Comparison of ENCODE assay signal across 8 cellular contexts in the genomic region with DNA sequence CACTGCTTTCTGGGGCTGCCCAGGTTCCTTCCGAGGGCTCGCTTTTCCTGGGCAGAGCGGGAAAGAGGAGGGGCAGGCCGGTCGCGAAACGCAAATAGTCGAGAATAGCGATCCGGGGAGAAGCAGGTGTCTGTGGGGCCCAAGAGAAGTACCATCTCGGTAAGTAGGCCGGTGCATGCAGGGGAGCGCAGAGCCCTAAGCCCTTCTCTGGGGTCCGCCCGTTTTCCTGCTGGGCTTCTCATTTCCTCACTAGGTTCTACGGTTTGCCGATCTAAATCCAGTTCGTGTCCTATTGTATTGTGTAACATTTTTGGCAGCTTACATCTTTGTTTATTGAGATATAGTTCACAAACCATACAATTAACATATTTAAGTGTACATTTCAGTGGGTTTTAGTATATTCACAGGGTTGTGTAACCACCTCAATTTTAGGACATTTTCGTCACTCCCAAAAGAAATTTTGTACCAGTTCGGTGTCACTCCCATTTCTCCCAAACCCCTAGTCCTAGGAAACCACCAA. TPM values are rescaled to one million over a fixed set of nuclear protein-coding genes. Genes with fewer than 3 reads are reported as not detected.
DNase-seq lines count a peak whose midpoint lies in the region; ATAC-seq and TF ChIP-seq lines count a peak whose summit lies in the region.

No MANE protein-coding gene starts in this region.

- H3K4me1 Mint-ChIP-seq in CD4-positive, alpha-beta memory T cell, result peaks cover 45 to 88% (median 62%) of the 10 kb centered on the region in 4 donors

- peak; percentile 18 for ATAC-seq in SK-N-SH treated with all-trans-retinoic acid at 6 μM for 48 hours
- ATAC-seq in mucosa of descending colon, result peak; percentile 37
- no peak for ATAC-seq in GM21529 (IDR thresholded peaks at IDR 0.05; ENCODE audit: unreplicated experiment)
- ATAC-seq in GM19397 (IDR thresholded peaks at IDR 0.05; ENCODE audit: unreplicated experiment), result no peak

- peaks cover 0 to 3% (median 0%) of the 10 kb centered on the region in 8 donors for H3K9me3 Mint-ChIP-seq in CD4-positive, alpha-beta memory T cell

- H3K4me3 Mint-ChIP-seq in CD4-positive, alpha-beta memory T cell, result peak overlapping the region; percentile 96 to 100 (median 99)

- H3K9ac ChIP-seq in endocrine pancreas (ENCODE audit: control insufficient read depth, insufficient read depth, low read length), result peak overlapping the region; percentile 98

- intact Hi-C loops in CD4-positive, alpha-beta memory T cell (cut with micrococcal nuclease), result loop anchor here (1.0 to 5.0 kb wide), 3 partner anchors 9 to 302 kb away; partner anchors contain the start of genes CTDSPL2 and EIF3J
- intact Hi-C loops in mucosa of descending colon (cut with DNase I, micrococcal nuclease), result loop anchor here in 1 of 2 donors (5.0 kb wide), 1 partner anchor 67 kb away; the partner anchor contains the start of gene SPG11

- H3K27ac ChIP-seq in CD4-positive, alpha-beta memory T cell (ENCODE audit: low read depth, low read length), result peak overlapping the region; percentile 98
- H3K27ac ChIP-seq in urinary bladder (ENCODE audit: low read depth), result peak overlapping the region; percentile 99

- POLR2A ChIA-PET in CD4-positive, alpha-beta memory T cell (lab: Charles Lee; ENCODE audit: partially characterized antibody), result interaction anchor here (0.7 to 39.7 kb wide), 11 partner anchors 8 to 303 kb away, joined by 3 to 5737 read pairs (median 4); partner anchors contain the start of genes B2M, PATL2, SPG11 and TRIM69
- POLR2A ChIA-PET in HEK293T (lab: Yijun Ruan, JAX), result interaction anchor here (1.0 to 4.4 kb wide), 11 partner anchors 9 to 76 kb away, joined by 3 to 75 read pairs (median 5); partner anchors contain the start of genes B2M, PATL2 and SPG11

- H3K4me3 ChIP-seq in CD4-positive, alpha-beta memory T cell (ENCODE audit: low read length in 2 of 2), result peak overlapping the region; percentile 74 to 99
- peak overlapping the region; percentile 95 for H3K4me3 ChIP-seq in endocrine pancreas (ENCODE audit: control insufficient read depth, insufficient read depth, low read length)
- peak overlapping the region; percentile 63 for H3K4me3 ChIP-seq in mucosa of descending colon
- H3K4me3 ChIP-seq in urinary bladder (ENCODE audit: low read depth, low read length), result peak overlapping the region; percentile 67

- H3K36me3 ChIP-seq in CD4-positive, alpha-beta memory T cell (ENCODE audit: insufficient read depth, low read length), result peaks cover 12% of the 10 kb centered on the region
- H3K36me3 ChIP-seq in endocrine pancreas (ENCODE audit: control insufficient read depth, insufficient read depth, low read length) (no peaks in the 10 kb centered on the region), mucosa of descending colon (ENCODE audit: low read depth) (peaks cover 6% of the 10 kb centered on the region), urinary bladder (ENCODE audit: insufficient read depth) (peaks cover 2% of the 10 kb centered on the region)

- WGBS in urinary bladder, result 3% methylated on average over 20 of the region's 20 CpGs

- CTCF ChIA-PET in CD4-positive, alpha-beta memory T cell (lab: Charles Lee; ENCODE audit: partially characterized antibody), result interaction anchor here (1.2 to 33.6 kb wide), 7 partner anchors 3 to 78 kb away, joined by 3 to 821 read pairs (median 11); partner anchors contain the start of genes B2M, PATL2, SPG11 and TRIM69
- CTCF ChIA-PET in HEK293T (lab: Yijun Ruan, JAX), result interaction anchor here (1.0 to 1.4 kb wide), 2 partner anchors 16 to 66 kb away, joined by 5 to 6 read pairs; partner anchors contain the start of gene SPG11

- peaks cover 11 to 38% of the 10 kb centered on the region in 2 donors for H3K36me3 Mint-ChIP-seq in CD4-positive, alpha-beta memory T cell

- H3K27ac Mint-ChIP-seq in CD4-positive, alpha-beta memory T cell, result peak overlapping the region; percentile 96 to 100 (median 99)

- H3K27me3 Mint-ChIP-seq in CD4-positive, alpha-beta memory T cell, result no peaks in the 10 kb centered on the region

- TF ChIP-seq CTCF in mucosa of descending colon (IDR thresholded peaks at IDR 0.05), result no peak

- H3K9me3 ChIP-seq in CD4-positive, alpha-beta memory T cell (ENCODE audit: control insufficient read depth in 1 of 2, low read length in 2 of 2), result no peaks in the 10 kb centered on the region
- H3K9me3 ChIP-seq in endocrine pancreas (ENCODE audit: control insufficient read depth, low read length) (no peaks in the 10 kb centered on the region), mucosa of descending colon (no peaks in the 10 kb centered on the region)

- H3K4me1 ChIP-seq in CD4-positive, alpha-beta memory T cell (ENCODE audit: insufficient read depth, low read length), result peaks cover 79% of the 10 kb centered on the region
- peaks cover 6% of the 10 kb centered on the region for H3K4me1 ChIP-seq in endocrine pancreas (ENCODE audit: control insufficient read depth, insufficient read depth, low read length)
- H3K4me1 ChIP-seq in mucosa of descending colon (ENCODE audit: low read depth), result peaks cover 48% of the 10 kb centered on the region
- H3K4me1 ChIP-seq in urinary bladder (ENCODE audit: insufficient read depth), result peaks cover 1% of the 10 kb centered on the region

- no peaks in the 10 kb centered on the region for H3K27me3 ChIP-seq in CD4-positive, alpha-beta memory T cell (ENCODE audit: insufficient read depth, low read length)
- H3K27me3 ChIP-seq in endocrine pancreas (ENCODE audit: control insufficient read depth, insufficient read depth, low read length), result no peaks in the 10 kb centered on the region

- DNase-seq in CD4-positive, alpha-beta memory T cell, result peak in 1 of 5 donors; percentile 60
- DNase-seq in HEK293T (ENCODE audit: extremely low spot score) (no peak), mucosa of descending colon (peak in 2 of 3 donors; percentile 62 to 69)

TF ChIP-seq in HEK293T, 16 proteins besides CTCF, POLR2A, EP300 and RAD21:
- no peak for TF ChIP-seq FOXA1 (IDR thresholded peaks at IDR 0.05)
- TF ChIP-seq TARDBP (IDR thresholded peaks at IDR 0.05), result no peak
- no peak for TF ChIP-seq ELF4 (IDR thresholded peaks at IDR 0.05)
- TF ChIP-seq FOXM1 (IDR thresholded peaks at IDR 0.05; ENCODE audit: borderline replicate concordance), result no peak
- 0 out of 2 replicates have a peak, but pooled peaks have one; percentile 37 for TF ChIP-seq L3MBTL2 (conservative IDR thresholded peaks at IDR 0.05)
- TF ChIP-seq CTBP1 (IDR thresholded peaks at IDR 0.05; ENCODE audit: borderline replicate concordance), result no peak
- no peak for TF ChIP-seq ZNF384 (IDR thresholded peaks at IDR 0.05)
- TF ChIP-seq FOXK2 (IDR thresholded peaks at IDR 0.05), result no peak
TF ChIP-seq in HEK293T: peak in this region for 1.

TF ChIP-seq in SK-N-SH treated with all-trans-retinoic acid at 6 μM for 48 hours, 23 proteins besides CTCF, POLR2A, EP300 and RAD21:
- TF ChIP-seq TOX (CRISPR knock-in tag; IDR thresholded peaks at IDR 0.05; ENCODE audit: borderline replicate concordance), result no peak

RNA-seq across cellular contexts. Expression of gene TRIM69, which starts 6.9 kb away (rescaled TPM):
- total RNA-seq in CD4-positive, alpha-beta memory T cell, result 10 to 100 TPM; 38.1 to 40.7 TPM
- 10 to 100 TPM; 25.8 to 42.0 TPM for polyA plus RNA-seq in CD4-positive, alpha-beta memory T cell
- total RNA-seq in mucosa of descending colon (10 to 100 TPM; 20.8 to 41.9 (median 21.5) TPM), urinary bladder (22.0 TPM)
- 40.8 TPM for polyA plus RNA-seq in urinary bladder

RNA-seq across cellular contexts. Expression of gene B2M, which starts 18.1 kb away (rescaled TPM):
- total RNA-seq in CD4-positive, alpha-beta memory T cell, result 1,000 to 10,000 TPM; 7,421 to 7,929 TPM
- polyA plus RNA-seq in CD4-positive, alpha-beta memory T cell, result over 10,000 TPM; 34,708 to 62,423 TPM
- 1,000 to 10,000 TPM; 3,073 to 7,652 (median 5,579) TPM for total RNA-seq in mucosa of descending colon
- 1,910 TPM for total RNA-seq in urinary bladder
- polyA plus RNA-seq in urinary bladder, result 3,964 TPM

RNA-seq across cellular contexts. Expression of gene PATL2, which starts 18.3 kb away (rescaled TPM):
- 10 to 100 TPM; 62.1 to 62.8 TPM for total RNA-seq in CD4-positive, alpha-beta memory T cell
- polyA plus RNA-seq in CD4-positive, alpha-beta memory T cell, result 1 to 10 TPM; 5.7 to 7.5 TPM
- 1 to 10 TPM; 3.9 to 6.4 (median 4.4) TPM for total RNA-seq in mucosa of descending colon
- total RNA-seq in urinary bladder, result 1.7 TPM
- polyA plus RNA-seq in urinary bladder, result 0.57 TPM

Comparison
In these comparisons a context has a peak if more than half of its experiments do, and no peak if none do; other contexts are left out.
1. ATAC-seq: peak in SK-N-SH treated with all-trans-retinoic acid at 6 μM for 48 hours (single experiment) and mucosa of descending colon (single experiment); none in GM21529 (single experiment) and GM19397 (single experiment).
2. RNA of gene PATL2, which starts 18.3 kb away (total RNA-seq): 62.1 to 62.8 TPM in CD4-positive, alpha-beta memory T cell; 3.9 to 6.4 TPM in mucosa of descending colon and 1.7 TPM in urinary bladder (single experiment); every median in the first group is over 4 times any median in the second.
3. Peak in every context shown above with its lines, with median percentiles within 50 percentile points of each other: H3K4me3 ChIP-seq.